In genomic region chr3:171982829-171983228, GRCh38 we compare ENCODE assay signal across 18 cellular contexts. TPM values are rescaled to one million over a fixed set of nuclear protein-coding genes. Genes with fewer than 3 reads are reported as not detected.
A peak's percentile ranks its signal among the peaks of the same experiment; 100 is the strongest.
DNase-seq lines count a peak whose midpoint lies in the region; ATAC-seq, FAIRE-seq and TF ChIP-seq lines count a peak whose summit lies in the region.
"Had no signal": no experiment of that assay in that cellular context is flagged by ENCODE, and none has a peak within 500 bp of the region (broad histone marks: within the 10 kb centered on the region; RNA-seq: fewer than 3 reads in every experiment).

No MANE protein-coding gene starts in this region.

- H3K79me2 ChIP-seq in GM23248 (ENCODE audit: insufficient read depth), result no peaks in the 10 kb centered on the region

- H3K27ac Mint-ChIP-seq in natural killer cell, result peak overlapping the region in 1 of 2 donors; percentile 45
- H3K27ac Mint-ChIP-seq: activated CD4-positive, alpha-beta memory T cell treated with anti-CD3 and anti-CD28 coated beads for 36 hours; CD8-positive, alpha-beta memory T cell; H9 had no signal

- no peaks in the 10 kb centered on the region for H3K27me3 ChIP-seq in GM23248 (replicated peaks; ENCODE audit: insufficient read depth)
- peaks cover 7% of the 10 kb centered on the region for H3K27me3 ChIP-seq in HAP-1 (ENCODE audit: low read depth)
- H3K27me3 ChIP-seq: sigmoid colon had no signal

- no peak overlapping the region for H3K4me3 ChIP-seq in GM23248
- H3K4me3 ChIP-seq in HAP-1, result no peak overlapping the region
- no peak overlapping the region for H3K4me3 ChIP-seq in lower leg skin (ENCODE audit: low read depth, poor library complexity, severe bottlenecking)
- H3K4me3 ChIP-seq: sigmoid colon had no signal

- no peak overlapping the region for H3K4me2 ChIP-seq in GM23248 (ENCODE audit: unreplicated experiment)

- H3K4me3 Mint-ChIP-seq in natural killer cell, result no peak overlapping the region
- H3K4me3 Mint-ChIP-seq: activated CD4-positive, alpha-beta memory T cell treated with anti-CD3 and anti-CD28 coated beads for 36 hours; CD8-positive, alpha-beta memory T cell; H9; natural killer cell treated with Interleukin-12 subunit alpha and Interleukin-12 subunit beta and Interleukin-15 and Interleukin-18, amount 100 ng/mL, for 72 hours had no signal

- ATAC-seq in omental fat pad (ENCODE audit: low FRiP score) (peak; percentile 88), natural killer cell (no peak)
- ATAC-seq: natural killer cell treated with Interleukin-12 subunit alpha and Interleukin-12 subunit beta and Interleukin-15 and Interleukin-18, amount 100 ng/mL, for 72 hours had no signal

- no peaks in the 10 kb centered on the region for H3K9me3 ChIP-seq in GM23248 (ENCODE audit: low read depth)
- H3K9me3 ChIP-seq in HAP-1, result no peaks in the 10 kb centered on the region
- H3K9me3 ChIP-seq: sigmoid colon had no signal

- no peak overlapping the region for H2AFZ ChIP-seq in GM23248

- no peaks in the 10 kb centered on the region for H3K36me3 ChIP-seq in GM23248 (ENCODE audit: low read depth)
- no peaks in the 10 kb centered on the region for H3K36me3 ChIP-seq in HAP-1 (replicated peaks)
- H3K36me3 ChIP-seq: sigmoid colon had no signal

- peaks cover 39 to 46% of the 10 kb centered on the region in 2 donors for H3K4me1 Mint-ChIP-seq in natural killer cell
- H3K4me1 Mint-ChIP-seq: H9 had no signal

- no peak overlapping the region for H3K9ac ChIP-seq in GM23248

- peaks cover 7% of the 10 kb centered on the region; the same call in 1 of the 2 replicates for H3F3A ChIP-seq in GM23248 (ENCODE audit: insufficient read depth)

- peak overlapping the region; percentile 10; the same call in 1 of the 2 replicates for H3K27ac ChIP-seq in GM23248
- H3K27ac ChIP-seq: sigmoid colon had no signal

- intact Hi-C loops in lower leg skin (cut with DNase I; ENCODE audit: low total_unique reads), result no loop called here
- intact Hi-C loops in natural killer cell (cut with micrococcal nuclease), result loop anchor here (5.0 kb wide), 1 partner anchor 54 kb away; the partner anchor contains the start of gene FNDC3B

- peaks cover 0 to 2% of the 10 kb centered on the region in 2 donors for H3K9me3 Mint-ChIP-seq in natural killer cell
- H3K9me3 Mint-ChIP-seq: activated CD4-positive, alpha-beta memory T cell treated with anti-CD3 and anti-CD28 coated beads for 36 hours; CD8-positive, alpha-beta memory T cell; H9 had no signal

- WGBS in GM23248 (ENCODE audit: low coverage in 1 of 2, low lambda C conversion rate in 2 of 2, missing lambda C conversion rate in 2 of 2), 2 experiments, result 54 to 61% methylated on average over 2 of the region's 2 CpGs
- WGBS in lower leg skin, 2 donors, result 38 to 51% methylated on average over 2 of the region's 2 CpGs

- no peak for FAIRE-seq in D721Med (lab: Jason Lieb, UNC)

- H3K4me1 ChIP-seq in GM23248 (ENCODE audit: insufficient read depth) (peaks cover 28% of the 10 kb centered on the region), HAP-1 (no peaks in the 10 kb centered on the region)
- H3K4me1 ChIP-seq: sigmoid colon had no signal

- no peak for TF ChIP-seq CTCF in omental fat pad (IDR thresholded peaks at IDR 0.05)
- TF ChIP-seq CTCF in lower leg skin (IDR thresholded peaks at IDR 0.05), result no peak
- TF ChIP-seq CTCF in natural killer cell (IDR thresholded peaks at IDR 0.05), result no peak
- no peak for TF ChIP-seq CTCF in D721Med (IDR thresholded peaks at IDR 0.05; ENCODE audit: insufficient read depth, missing control alignments)

- H3K36me3 Mint-ChIP-seq in natural killer cell, result no peaks in the 10 kb centered on the region
- H3K36me3 Mint-ChIP-seq: activated CD4-positive, alpha-beta memory T cell treated with anti-CD3 and anti-CD28 coated beads for 36 hours; CD8-positive, alpha-beta memory T cell; natural killer cell treated with Interleukin-12 subunit alpha and Interleukin-12 subunit beta and Interleukin-15 and Interleukin-18, amount 100 ng/mL, for 72 hours had no signal

- no peaks in the 10 kb centered on the region for H4K20me1 ChIP-seq in GM23248 (ENCODE audit: insufficient read depth)

- peak; percentile 58 for DNase-seq in GM23248
- peak; percentile 59 for DNase-seq in NCI-H2227 (lab: John Stamatoyannopoulos, UW; ENCODE audit: unreplicated experiment)
- peak; percentile 89 for DNase-seq in dedifferentiated amniotic fluid mesenchymal stem cell (ENCODE audit: extremely low spot score)
- no peak for DNase-seq in omental fat pad (ENCODE audit: low spot score)
- no peak for DNase-seq in HAP-1 (ENCODE audit: low spot score in 2 of 2)
- no peak for DNase-seq in lower leg skin (ENCODE audit: low spot score in 2 of 2)
- DNase-seq in natural killer cell, result no peak
- DNase-seq in D721Med (ENCODE audit: insufficient read length, low spot score), result no peak
- DNase-seq: activated CD4-positive, alpha-beta memory T cell treated with anti-CD3 and anti-CD28 coated beads for 36 hours; activated effector memory CD4-positive, alpha-beta T cell treated with Interleukin-2 at 50 U/mL for 16 hours; CD8-positive, alpha-beta memory T cell; H9; head of caudate nucleus; left cardiac atrium; NCI-H446 treated with DMSO at 0.1 percent for 48 hours; sigmoid colon; T1000 had no signal

- in situ Hi-C loops in GM23248 (cut with MboI) (no loop called here), HAP-1 (cut with MboI; ENCODE audit: low sequenced_read_pairs) (no loop called here)

- H3K9me2 ChIP-seq in GM23248 (ENCODE audit: insufficient read depth), result no peaks in the 10 kb centered on the region

- H3K27me3 Mint-ChIP-seq in natural killer cell (ENCODE audit: low read depth in 2 of 2), result no peaks in the 10 kb centered on the region
- H3K27me3 Mint-ChIP-seq: activated CD4-positive, alpha-beta memory T cell treated with anti-CD3 and anti-CD28 coated beads for 36 hours; natural killer cell treated with Interleukin-12 subunit alpha and Interleukin-12 subunit beta and Interleukin-15 and Interleukin-18, amount 100 ng/mL, for 72 hours had no signal

- TF ChIP-seq POLR2A in lower leg skin (IDR thresholded peaks at IDR 0.05), result no peak

RNA-seq across cellular contexts. Expression of gene FNDC3B, which starts 56.5 kb away (rescaled TPM):
- 123 and 128 TPM in 2 replicates for total RNA-seq in GM23248 (2014; rRNA removed; shearing (Covaris generic))
- 85.5 and 95.7 TPM in 2 replicates for polyA plus RNA-seq in GM23248 (2016; fragmentation: Nextera tagmentation; extraction: Ambion mirVana)
- total RNA-seq in omental fat pad (100 to 1,000 TPM; 114 to 217 (median 164) TPM), lower leg skin (10 to 100 TPM; 22.9 to 39.3 (median 23.2) TPM), natural killer cell (100 to 1,000 TPM; 154 to 214 (median 206) TPM)

Comparison
In these comparisons a context has a peak if more than half of its experiments do, and no peak if none do; other contexts are left out.
1. DNase-seq: peak in GM23248 (single experiment), NCI-H2227 (single experiment) and dedifferentiated amniotic fluid mesenchymal stem cell (single experiment); none in omental fat pad (single experiment), HAP-1 (0 of 2), lower leg skin (0 of 2), natural killer cell (single experiment) and D721Med (single experiment).